Comparison of ENCODE assay signal across 8 cellular contexts in genomic region chr19:12890787-12891552, GRCh38. TPM values are rescaled to one million over a fixed set of nuclear protein-coding genes. Genes with fewer than 3 reads are reported as not detected.
A peak's percentile ranks its signal among the peaks of the same experiment; 100 is the strongest.
DNase-seq lines count a peak whose midpoint lies in the region; ATAC-seq and TF ChIP-seq lines count a peak whose summit lies in the region.

Gene GCDH, plus strand, starts transcription at chr19:12891160. Its CDS starts 145 bp downstream, at chr19:12891305.

- peaks cover 10% of the 10 kb centered on the region for H4K20me1 ChIP-seq in Loucy (ENCODE audit: insufficient read depth, low read length, poor library complexity, severe bottlenecking)

- peaks cover 13 to 39% (median 27%) of the 10 kb centered on the region in 4 donors for H3K4me1 Mint-ChIP-seq in naive thymus-derived CD8-positive, alpha-beta T cell

- H3K9ac ChIP-seq in Loucy (ENCODE audit: low read depth, low read length, poor library complexity, severe bottlenecking) = peak within 1 kb of the TSS; percentile 71

- no peaks in the 10 kb centered on the region for H3K27me3 ChIP-seq in Loucy (ENCODE audit: insufficient read depth, low read length, poor library complexity, severe bottlenecking)

- POLR2A ChIA-PET in naive thymus-derived CD8-positive, alpha-beta T cell (lab: Charles Lee) = interaction anchor here (0.6 to 6.7 kb wide), 31 partner anchors 9 to 279 kb away, joined by 3 to 56 read pairs (median 5); partner anchors contain the start of genes CALR, DNASE2, FARSA and FBXW9

- H3K4me2 ChIP-seq in Loucy (ENCODE audit: low read depth, low read length, poor library complexity, severe bottlenecking) = peak within 1 kb of the TSS; percentile 85

- peak; percentile 86 for TF ChIP-seq POLR2A in Raji (IDR thresholded peaks at IDR 0.05; ENCODE audit: insufficient read depth, low read depth, low read length)

- H3K27ac Mint-ChIP-seq in naive thymus-derived CD8-positive, alpha-beta T cell = peak within 1 kb of the TSS; percentile 91 to 100 (median 98)

- peaks cover 19% of the 10 kb centered on the region for H3K79me2 ChIP-seq in Loucy (ENCODE audit: insufficient read depth, low read length)

- no peaks in the 10 kb centered on the region for H3K9me2 ChIP-seq in Loucy (replicated peaks; ENCODE audit: low read depth, low read length)

- peak; percentile 90 to 91 for ATAC-seq in naive thymus-derived CD8-positive, alpha-beta T cell

- peaks cover 4% of the 10 kb centered on the region; the same call in 1 of the 2 replicates for H3K36me3 ChIP-seq in Loucy (ENCODE audit: insufficient read depth, low read length)

- no peaks in the 10 kb centered on the region for H3K27me3 Mint-ChIP-seq in naive thymus-derived CD8-positive, alpha-beta T cell

- peaks cover 6% of the 10 kb centered on the region for H3K4me1 ChIP-seq in Loucy (ENCODE audit: insufficient read depth, low read length, poor library complexity, severe bottlenecking)

- no peaks in the 10 kb centered on the region for H3K9me3 Mint-ChIP-seq in naive thymus-derived CD8-positive, alpha-beta T cell

- no peaks in the 10 kb centered on the region for H3K9me3 ChIP-seq in Loucy (ENCODE audit: insufficient read depth, low read depth, low read length)

- no peaks in the 10 kb centered on the region for H3F3A ChIP-seq in Loucy (ENCODE audit: low read depth)

- peak within 1 kb of the TSS; percentile 67; the same call in 1 of the 2 replicates for H2AFZ ChIP-seq in Loucy (ENCODE audit: low read length)

- H3K4me3 ChIP-seq in Loucy (ENCODE audit: low read length, poor library complexity, severe bottlenecking) = peak within 1 kb of the TSS; percentile 83
- H3K4me3 ChIP-seq in fibroblast of mammary gland (ENCODE audit: control insufficient read depth, low read depth, low read length) = peak within 1 kb of the TSS; percentile 88

- no peak for TF ChIP-seq CTCF in Loucy (conservative IDR thresholded peaks at IDR 0.05; ENCODE audit: low read length)
- no peak for TF ChIP-seq CTCF in fibroblast of mammary gland (conservative IDR thresholded peaks at IDR 0.05; ENCODE audit: control insufficient read depth, insufficient read depth, low read depth, low read length)

- peak within 1 kb of the TSS; percentile 95 to 100 (median 99) for H3K4me3 Mint-ChIP-seq in naive thymus-derived CD8-positive, alpha-beta T cell

- peaks cover 0 to 30% (median 7%) of the 10 kb centered on the region in 3 donors for H3K36me3 Mint-ChIP-seq in naive thymus-derived CD8-positive, alpha-beta T cell

- DNase-seq in EH (ENCODE audit: low read depth) (peak; percentile 99), GOT3 (lab: John Stamatoyannopoulos, UW) (peak; percentile 87), fibroblast of mammary gland (ENCODE audit: low read depth) (peak; percentile 98)
- peak; percentile 91 for DNase-seq in activated T-helper 9 cell treated with anti-CD3 and anti-CD28 coated beads, Interleukin-2, amount 50 U/mL, for 16 hours (ENCODE audit: low read depth)
- DNase-seq in naive thymus-derived CD8-positive, alpha-beta T cell = peak; percentile 81 to 98 (median 96)
- peak; percentile 92 to 97 (median 96) for DNase-seq in stimulated activated naive CD4-positive, alpha-beta T cell (lab: John Stamatoyannopoulos, UW)

RNA-seq across cellular contexts. Expression of gene GCDH, which starts in this region (rescaled TPM):
- 10 to 100 TPM; 68.5 to 69.8 TPM for total RNA-seq in naive thymus-derived CD8-positive, alpha-beta T cell
- polyA plus RNA-seq in naive thymus-derived CD8-positive, alpha-beta T cell = 10 to 100 TPM; 18.0 to 20.7 (median 19.8) TPM

Comparison
In these comparisons a context has a peak if more than half of its experiments do, and no peak if none do; other contexts are left out.
1. Peak in every context shown above with its lines: DNase-seq, ATAC-seq and H3K4me3 ChIP-seq.